9 cellular contexts compared by ENCODE assay signal in the genomic region with DNA sequence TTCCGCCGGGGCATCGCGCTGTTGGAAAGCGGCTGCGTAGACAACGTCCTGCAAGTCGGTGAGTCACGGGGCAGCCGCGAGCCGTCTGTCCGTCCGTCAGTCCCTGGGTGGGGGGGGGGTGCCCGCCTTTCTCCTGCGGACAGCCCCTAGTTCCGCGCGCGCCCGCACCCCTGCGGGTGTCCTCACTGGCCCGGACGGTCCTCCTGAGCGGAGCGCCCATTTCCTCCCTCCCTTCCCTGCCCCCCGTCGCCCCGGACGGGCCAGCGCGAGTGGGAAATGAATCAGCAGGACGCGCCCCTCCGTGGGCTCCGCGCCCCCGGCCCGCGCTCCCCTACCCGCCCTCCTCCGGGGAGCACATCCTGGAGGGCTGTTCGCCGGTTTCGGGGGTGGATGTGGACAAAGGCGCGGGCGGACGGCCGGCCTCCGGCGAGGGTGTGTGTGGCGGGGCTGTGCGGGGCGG. TPM values are rescaled to one million over a fixed set of nuclear protein-coding genes. Genes with fewer than 3 reads are reported as not detected.
DNase-seq lines count a peak whose midpoint lies in the region; FAIRE-seq and TF ChIP-seq lines count a peak whose summit lies in the region.
"Had no signal": no experiment of that assay in that cellular context is flagged by ENCODE, and none has a peak within 500 bp of the region (broad histone marks: within the 10 kb centered on the region; RNA-seq: fewer than 3 reads in every experiment).

No MANE protein-coding gene starts in this region.

- H3K4me1 Mint-ChIP-seq in MCF 10A (ENCODE audit: insufficient read depth, unreplicated experiment), result peaks cover 43% of the 10 kb centered on the region

- TF ChIP-seq CTCF in MCF 10A (IDR thresholded peaks at IDR 0.05; ENCODE audit: unreplicated experiment), result no peak

- DNase-seq in NCI-H146 (lab: John Stamatoyannopoulos, UW) (peak; percentile 49), NCI-H146 treated with DMSO at 0.1 percent for 48 hours (lab: John Stamatoyannopoulos, UW; ENCODE audit: unreplicated experiment) (no peak), SW480 (ENCODE audit: low spot score) (peak; percentile 48), MCF 10A (ENCODE audit: unreplicated experiment) (peak; percentile 46), iPS-NIHi7 (ENCODE audit: extremely low spot score) (peak; percentile 20), small intestine (peak; percentile 42), COLO829 (ENCODE audit: low spot score) (no peak), superior temporal gyrus (ENCODE audit: extremely low spot score) (no peak)

- H3K9me3 ChIP-seq in small intestine (ENCODE audit: control insufficient read depth, low read depth), result no peaks in the 10 kb centered on the region

- peaks cover 13% of the 10 kb centered on the region for H3K36me3 Mint-ChIP-seq in MCF 10A (ENCODE audit: insufficient read depth, unreplicated experiment)

- no TSS peak for BruUV-seq in MCF 10A (replicated peaks; lab: Mats Ljungman, UMichigan)

- POLR2A ChIA-PET in MCF 10A (lab: Yijun Ruan, JAX), result interaction anchor here (0.6 to 2.0 kb wide), 10 partner anchors 10 to 584 kb away, joined by 3 to 9 read pairs (median 4); a partner anchor contains a TSS

- peaks cover 3 to 4% of the 10 kb centered on the region in 2 donors for H3K4me1 ChIP-seq in small intestine (ENCODE audit: control insufficient read depth in 2 of 2, insufficient read depth in 1 of 2, low read depth in 1 of 2, low read length in 1 of 2)

- peak overlapping the region; percentile 79 to 88 for H3K4me3 ChIP-seq in small intestine (ENCODE audit: low read depth in 1 of 2, low read length in 2 of 2)

- H3K9me3 Mint-ChIP-seq in MCF 10A (ENCODE audit: unreplicated experiment), result no peaks in the 10 kb centered on the region

- peak overlapping the region; percentile 76 for H3K4me3 Mint-ChIP-seq in MCF 10A (ENCODE audit: unreplicated experiment)

- CTCF ChIA-PET in MCF 10A (lab: Yijun Ruan, JAX), result no interaction called here

- intact Hi-C loops in MCF 10A (cut with micrococcal nuclease), result loop anchor here (1.0 to 10.0 kb wide), 7 partner anchors 75 to 599 kb away; no protein-coding TSS in a partner anchor

- no peaks in the 10 kb centered on the region for H3K27me3 ChIP-seq in small intestine (ENCODE audit: control insufficient read depth in 2 of 2, insufficient read depth in 2 of 2, low read length in 2 of 2)

- H3K27me3 Mint-ChIP-seq in MCF 10A (ENCODE audit: insufficient read depth, unreplicated experiment), result no peaks in the 10 kb centered on the region

- H3K27ac Mint-ChIP-seq in MCF 10A (ENCODE audit: low read depth, unreplicated experiment), result no peak overlapping the region

- no peak for FAIRE-seq in small intestine (lab: Jason Lieb, UNC)
- FAIRE-seq: endometrium had no signal

- 0 to 1% (median 1%) methylated on average over 21 to 55 of the region's 55 CpGs for WGBS in small intestine, 3 donors

- peak overlapping the region; percentile 55 to 80 for H3K27ac ChIP-seq in small intestine (ENCODE audit: low read depth in 1 of 2, low read length in 1 of 2)

- H3K36me3 ChIP-seq in small intestine (ENCODE audit: control insufficient read depth in 2 of 2, insufficient read depth in 2 of 2, low read length in 2 of 2), result no peaks in the 10 kb centered on the region

RNA-seq across cellular contexts. Expression of a gene that starts 0.9 kb away (rescaled TPM):
- total RNA-seq in MCF 10A (2022), result 12.0 and 13.5 TPM in 2 replicates
- polyA plus RNA-seq in small intestine, result 1 to 10 TPM; 3.2 to 4.9 (median 3.5) TPM

Comparison
In these comparisons a context has a peak if more than half of its experiments do, and no peak if none do; other contexts are left out.
1. DNase-seq: peak in NCI-H146 (single experiment), SW480 (single experiment), MCF 10A (single experiment), iPS-NIHi7 (single experiment) and small intestine (single experiment); none in NCI-H146 treated with DMSO at 0.1 percent for 48 hours (single experiment), COLO829 (single experiment) and superior temporal gyrus (single experiment).